ENCODE assay signal across 1 cellular context in the genomic region with DNA sequence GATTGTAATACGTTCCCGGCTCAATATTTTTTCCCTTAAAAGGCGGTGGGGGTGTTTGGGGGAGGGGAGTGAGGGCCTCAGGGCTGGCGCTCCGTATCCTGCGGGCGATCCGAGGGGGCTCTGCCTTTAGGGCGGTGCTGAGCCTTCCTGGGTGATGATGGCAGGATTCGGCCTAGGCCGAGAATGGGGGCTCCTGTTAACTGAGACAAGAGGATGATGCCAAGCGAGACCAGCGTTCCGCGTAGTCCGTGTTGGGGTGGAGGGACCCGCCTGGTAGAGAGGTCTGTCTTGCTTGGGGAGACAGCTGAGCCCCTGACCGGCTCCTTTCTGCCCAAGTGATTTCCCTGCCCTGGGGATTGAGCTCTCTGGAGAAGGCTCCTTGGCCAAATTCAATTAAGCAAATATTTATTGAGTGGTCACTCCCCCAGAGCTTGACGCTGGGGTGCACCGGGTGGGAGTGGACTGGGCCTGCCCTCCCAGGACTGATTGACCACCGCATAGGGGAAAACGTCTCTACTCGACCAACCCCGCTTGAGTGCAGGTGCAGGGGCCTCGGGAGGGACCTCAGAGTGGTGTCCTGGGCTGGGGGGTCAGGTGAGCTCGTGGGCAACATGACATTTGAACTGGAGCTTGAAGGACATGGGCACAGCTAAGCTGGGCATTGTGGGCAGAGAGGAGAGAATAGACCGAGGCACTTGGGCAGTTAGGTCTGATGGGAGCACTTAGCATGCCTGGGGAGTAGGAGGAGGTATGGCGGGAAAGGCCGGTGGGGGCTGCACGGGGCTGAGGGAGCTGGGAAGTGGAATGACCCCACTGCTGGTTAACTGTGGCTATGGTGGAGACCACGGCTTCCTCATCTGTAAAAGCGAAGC.
TF ChIP-seq lines count a peak whose summit lies in the region.

No MANE protein-coding gene starts in this region.

TF ChIP-seq in IMR-90, 13 proteins besides CTCF, POLR2A, EP300 and RAD21 (continued from another document):
- TF ChIP-seq BHLHE40 (IDR thresholded peaks at IDR 0.05; ENCODE audit: low read depth, low read length) (no peak), NFE2L2 (IDR thresholded peaks at IDR 0.05; ENCODE audit: low read depth, low read length) (no peak), MXI1 (IDR thresholded peaks at IDR 0.05; ENCODE audit: borderline replicate concordance, low read depth, low read length) (no peak), CHD1 (IDR thresholded peaks at IDR 0.05; ENCODE audit: low read depth, low read length) (no peak)
- TF ChIP-seq, protein P1, sequence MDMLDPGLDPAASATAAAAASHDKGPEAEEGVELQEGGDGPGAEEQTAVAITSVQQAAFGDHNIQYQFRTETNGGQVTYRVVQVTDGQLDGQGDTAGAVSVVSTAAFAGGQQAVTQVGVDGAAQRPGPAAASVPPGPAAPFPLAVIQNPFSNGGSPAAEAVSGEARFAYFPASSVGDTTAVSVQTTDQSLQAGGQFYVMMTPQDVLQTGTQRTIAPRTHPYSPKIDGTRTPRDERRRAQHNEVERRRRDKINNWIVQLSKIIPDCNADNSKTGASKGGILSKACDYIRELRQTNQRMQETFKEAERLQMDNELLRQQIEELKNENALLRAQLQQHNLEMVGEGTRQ (IDR thresholded peaks at IDR 0.05; ENCODE audit: low read depth, low read length): no peak
- TF ChIP-seq, protein P2, sequence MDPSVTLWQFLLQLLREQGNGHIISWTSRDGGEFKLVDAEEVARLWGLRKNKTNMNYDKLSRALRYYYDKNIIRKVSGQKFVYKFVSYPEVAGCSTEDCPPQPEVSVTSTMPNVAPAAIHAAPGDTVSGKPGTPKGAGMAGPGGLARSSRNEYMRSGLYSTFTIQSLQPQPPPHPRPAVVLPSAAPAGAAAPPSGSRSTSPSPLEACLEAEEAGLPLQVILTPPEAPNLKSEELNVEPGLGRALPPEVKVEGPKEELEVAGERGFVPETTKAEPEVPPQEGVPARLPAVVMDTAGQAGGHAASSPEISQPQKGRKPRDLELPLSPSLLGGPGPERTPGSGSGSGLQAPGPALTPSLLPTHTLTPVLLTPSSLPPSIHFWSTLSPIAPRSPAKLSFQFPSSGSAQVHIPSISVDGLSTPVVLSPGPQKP (IDR thresholded peaks at IDR 0.05; ENCODE audit: borderline replicate concordance, low read depth, low read length): no peak
TF ChIP-seq in IMR-90: peak in this region for 0.
